Comparison of ENCODE assay signal across 19 cellular contexts in the genomic region with DNA sequence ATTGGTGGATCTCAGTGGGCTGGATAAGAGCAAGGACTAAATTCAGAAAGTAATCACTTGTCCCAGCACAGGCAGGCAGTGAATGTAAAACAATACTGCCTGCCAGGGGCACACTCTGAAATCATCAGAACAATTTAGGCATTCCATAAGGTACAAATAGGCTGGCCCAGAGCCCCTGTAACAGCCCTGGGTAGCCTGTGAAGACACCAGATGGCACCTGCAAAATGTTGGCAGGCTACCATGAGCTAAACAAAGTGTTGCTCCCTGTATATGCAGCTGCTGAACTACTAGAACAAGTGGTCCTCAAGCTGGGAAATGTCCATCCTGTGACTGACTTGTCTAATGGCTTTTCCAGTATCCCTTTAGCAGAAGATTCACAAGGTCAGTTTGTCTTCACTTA.
A peak's percentile ranks its signal among the peaks of the same experiment; 100 is the strongest.
DNase-seq lines count a peak whose midpoint lies in the region; ATAC-seq and TF ChIP-seq lines count a peak whose summit lies in the region.
"Had no signal": no experiment of that assay in that cellular context is flagged by ENCODE, and none has a peak within 500 bp of the region (broad histone marks: within the 10 kb centered on the region; RNA-seq: fewer than 3 reads in every experiment).

No MANE protein-coding gene starts in this region.

- H3K27me3 Mint-ChIP-seq in nephron progenitor cell (ENCODE audit: low read depth, poor library complexity): no peaks in the 10 kb centered on the region

- H3K9me3 Mint-ChIP-seq in nephron progenitor cell: no peaks in the 10 kb centered on the region
- H3K9me3 Mint-ChIP-seq: T-helper 1 cell treated with Interleukin-12 subunit alpha and Interleukin-12 subunit beta and Interleukin-4 antibody, amounts not matched to agents 30 μg/mL and 1 μg/mL, for 36 hours had no signal

- TF ChIP-seq CTCF in nephron progenitor cell (IDR thresholded peaks at IDR 0.05): no peak

- no peaks in the 10 kb centered on the region for H3K36me3 Mint-ChIP-seq in nephron progenitor cell (ENCODE audit: low read depth)

- no peak for ATAC-seq in GM19452 (IDR thresholded peaks at IDR 0.05; ENCODE audit: unreplicated experiment)
- ATAC-seq in HG03280 (IDR thresholded peaks at IDR 0.05; ENCODE audit: unreplicated experiment): no peak
- no peak for ATAC-seq in HG03354 (IDR thresholded peaks at IDR 0.05; ENCODE audit: poor library complexity, severe bottlenecking, unreplicated experiment)

- no peak overlapping the region for H3K4me3 Mint-ChIP-seq in nephron progenitor cell
- H3K4me3 Mint-ChIP-seq: HFFc6; T-helper 1 cell treated with Interleukin-12 subunit alpha and Interleukin-12 subunit beta and Interleukin-4 antibody, amounts not matched to agents 30 μg/mL and 1 μg/mL, for 36 hours had no signal

- H3K27ac Mint-ChIP-seq in nephron progenitor cell: no peak overlapping the region
- H3K27ac Mint-ChIP-seq: HFFc6; T-helper 1 cell treated with Interleukin-12 subunit alpha and Interleukin-12 subunit beta and Interleukin-4 antibody, amounts not matched to agents 30 μg/mL and 1 μg/mL, for 36 hours had no signal

- no peaks in the 10 kb centered on the region for H3K4me1 Mint-ChIP-seq in nephron progenitor cell

- DNase-seq in NCI-H2196 (lab: John Stamatoyannopoulos, UW; ENCODE audit: unreplicated experiment) (peak; percentile 20), NCI-H2196 treated with DMSO at 0.1 percent for 48 hours (lab: John Stamatoyannopoulos, UW; ENCODE audit: unreplicated experiment) (no peak), NCI-H345 (lab: John Stamatoyannopoulos, UW) (peak; percentile 75), SHP77 treated with DMSO at 0.1 percent for 48 hours (lab: John Stamatoyannopoulos, UW) (peak; percentile 89), nephron progenitor cell (no peak)
- DNase-seq: Caco-2, DMS79 treated with DMSO at 0.1 percent for 48 hours, GF-D8, HFFc6, MG63, NCI-H1417 treated with DMSO at 0.1 percent for 48 hours, NCI-H2107, NCI-H748 treated with DMSO at 0.1 percent for 48 hours, Peyer's patch, Right ventricle myocardium superior had no signal

Comparison
In these comparisons a context has a peak if more than half of its experiments do, and no peak if none do; other contexts are left out.
1. DNase-seq: peak in NCI-H2196 (single experiment), NCI-H345 (single experiment) and SHP77 treated with DMSO at 0.1 percent for 48 hours (single experiment); none in NCI-H2196 treated with DMSO at 0.1 percent for 48 hours (single experiment) and nephron progenitor cell (single experiment).